Comparison of ENCODE assay signal across 8 cellular contexts in the genomic region with DNA sequence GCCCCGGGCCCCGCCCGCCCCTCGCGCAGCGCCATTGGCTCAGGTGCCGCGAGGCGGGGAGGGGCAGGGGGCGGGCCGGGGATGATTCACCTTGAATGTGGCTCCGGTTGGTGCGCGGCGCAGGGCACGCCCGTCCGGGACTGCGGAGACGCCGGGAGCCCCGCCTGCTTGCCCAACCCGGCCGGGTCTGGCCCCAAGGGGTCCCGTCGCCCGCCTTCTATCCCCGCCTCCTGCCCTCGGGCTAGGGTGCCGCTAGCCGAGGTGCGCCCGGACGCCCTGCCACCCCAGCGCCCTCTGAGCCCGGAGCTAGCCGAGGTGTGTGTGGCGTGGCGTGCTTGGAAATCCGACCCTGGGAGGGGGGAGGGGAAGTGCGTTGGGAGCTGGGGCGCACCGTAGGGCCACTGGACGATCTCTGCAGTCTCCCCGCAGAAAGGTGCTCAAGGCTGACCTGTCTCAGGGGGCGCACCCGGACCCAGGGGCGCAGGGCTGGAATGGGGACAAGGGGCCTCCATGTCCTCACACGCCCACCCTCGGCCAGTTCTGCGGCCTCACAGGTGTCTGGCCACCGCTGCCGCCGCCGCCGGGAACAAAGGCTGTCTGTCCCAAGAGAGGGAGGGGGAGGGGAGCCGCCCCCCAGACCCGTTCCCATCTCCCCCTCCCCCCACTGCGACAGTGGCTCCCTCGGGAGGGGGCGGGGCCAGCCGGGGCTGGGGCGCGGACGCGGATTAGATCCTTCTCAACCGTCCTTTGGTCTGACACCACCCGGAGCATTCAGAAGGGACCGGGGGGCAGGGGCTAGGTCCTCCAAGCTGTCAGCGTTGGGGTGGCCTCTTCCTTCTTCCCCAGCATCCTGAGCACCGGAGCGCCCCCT.
DNase-seq lines count a peak whose midpoint lies in the region; ATAC-seq and TF ChIP-seq lines count a peak whose summit lies in the region.

No MANE protein-coding gene starts in this region.

- DNase-seq in COLO829 (ENCODE audit: low spot score) (peak; percentile 73), HFFc6 (no peak), NCI-H226 (peak; percentile 88), neuronal stem cell (ENCODE audit: low spot score) (peak; percentile 48)
- DNase-seq in activated CD4-positive, alpha-beta T cell treated with anti-CD3 and anti-CD28 coated beads, Interleukin-2, amount 50 U/mL, for 1 hour: peak; percentile 75
- peak in 2 of 3 experiments; percentile 40 to 49 for DNase-seq in effector memory CD8-positive, alpha-beta T cell

- H2BK12ac ChIP-seq in neuronal stem cell (ENCODE audit: low read length): peak overlapping the region; percentile 81

- H3K36me3 ChIP-seq in neuronal stem cell (replicated peaks in 1 of 2; ENCODE audit: control insufficient read depth in 2 of 2, insufficient read depth in 2 of 2, low read length in 2 of 2): no peaks in the 10 kb centered on the region
- no peaks in the 10 kb centered on the region for H3K36me3 ChIP-seq in subcutaneous abdominal adipose tissue (ENCODE audit: control insufficient read depth in 5 of 5, insufficient read depth in 5 of 5, low read length in 5 of 5)

- H2AK5ac ChIP-seq in neuronal stem cell (ENCODE audit: low read depth, low read length): peak overlapping the region; percentile 81

- H3K79me1 ChIP-seq in neuronal stem cell (ENCODE audit: low read depth, low read length): no peaks in the 10 kb centered on the region

- H2BK15ac ChIP-seq in neuronal stem cell (ENCODE audit: low read length): no peak overlapping the region

- H2BK5ac ChIP-seq in neuronal stem cell (ENCODE audit: low read length): no peak overlapping the region

- H3K27me3 ChIP-seq in neuronal stem cell (ENCODE audit: control insufficient read depth in 3 of 3, insufficient read depth in 3 of 3, low read depth in 1 of 3, low read length in 3 of 3) (peaks cover 75 to 99% (median 98%) of the 10 kb centered on the region in 3 experiments), subcutaneous abdominal adipose tissue (ENCODE audit: control insufficient read depth in 5 of 5, insufficient read depth in 4 of 5, low read length in 5 of 5) (peaks cover 61 to 83% (median 80%) of the 10 kb centered on the region in 5 donors)

- no peak for TF ChIP-seq CTCF in HFFc6 (IDR thresholded peaks at IDR 0.05)

- H3K18ac ChIP-seq in neuronal stem cell (ENCODE audit: low read length): peak overlapping the region; percentile 84

- peak overlapping the region; percentile 94 for H3K23ac ChIP-seq in neuronal stem cell (ENCODE audit: low read depth, low read length, poor library complexity)

- H3K4me3 Mint-ChIP-seq in HFFc6: peak overlapping the region; percentile 34; the same call in 1 of the 2 replicates
- peak overlapping the region; percentile 80 to 88 for H3K4me3 Mint-ChIP-seq in effector memory CD8-positive, alpha-beta T cell

- H2AFZ ChIP-seq in neuronal stem cell (ENCODE audit: low read length): peak overlapping the region; percentile 81

- peaks cover 47% of the 10 kb centered on the region for H3K27me3 Mint-ChIP-seq in HFFc6 (ENCODE audit: insufficient read depth)
- H3K27me3 Mint-ChIP-seq in effector memory CD8-positive, alpha-beta T cell: peaks cover 51 to 74% of the 10 kb centered on the region in 2 donors

- H3K9ac ChIP-seq in neuronal stem cell (ENCODE audit: low read depth, low read length, poor library complexity) (peak overlapping the region; percentile 82), subcutaneous abdominal adipose tissue (ENCODE audit: low read length in 5 of 5) (no peak overlapping the region)

- H3K14ac ChIP-seq in neuronal stem cell (ENCODE audit: low read length): no peak overlapping the region

- peaks cover 4% of the 10 kb centered on the region; the same call in 1 of the 2 replicates for H3K9me3 Mint-ChIP-seq in HFFc6
- no peaks in the 10 kb centered on the region for H3K9me3 Mint-ChIP-seq in effector memory CD8-positive, alpha-beta T cell

- peak overlapping the region; percentile 91 for H3K4me2 ChIP-seq in neuronal stem cell (ENCODE audit: insufficient read depth, low read length, poor library complexity, severe bottlenecking)

- no peak overlapping the region for H3K27ac Mint-ChIP-seq in HFFc6
- H3K27ac Mint-ChIP-seq in effector memory CD8-positive, alpha-beta T cell: peak overlapping the region in 1 of 2 donors; percentile 16

- no peak overlapping the region for H3K27ac ChIP-seq in neuronal stem cell (replicated peaks; ENCODE audit: low read length)
- H3K27ac ChIP-seq in subcutaneous abdominal adipose tissue (ENCODE audit: low read depth, low read length): no peak overlapping the region

- no peak overlapping the region for H4K91ac ChIP-seq in neuronal stem cell (ENCODE audit: low read depth, low read length, poor library complexity)

- H3K4me3 ChIP-seq in neuronal stem cell (ENCODE audit: low read length in 2 of 2) (peak overlapping the region in 1 of 2 donors; percentile 53), subcutaneous abdominal adipose tissue (ENCODE audit: low read depth in 1 of 5, low read length in 5 of 5) (peak overlapping the region in 4 of 5 donors; percentile 17 to 64 (median 52))

- 0 out of 2 replicates have a peak, but pooled peaks cover 4% of the 10 kb centered on the region for H3K36me3 Mint-ChIP-seq in HFFc6 (ENCODE audit: low read depth)
- peaks cover 5% of the 10 kb centered on the region for H3K36me3 Mint-ChIP-seq in effector memory CD8-positive, alpha-beta T cell (ENCODE audit: insufficient read depth)

- WGBS in neuronal stem cell (ENCODE audit: extremely low coverage in 2 of 2, insufficient read length in 2 of 2, insufficient replicate concordance in 1 of 2), 2 donors: no CpG with 5 or more reads among the region's 72 CpGs

- no peak overlapping the region for H3K4ac ChIP-seq in neuronal stem cell (ENCODE audit: low read length)

- H3K4me1 ChIP-seq in neuronal stem cell (ENCODE audit: control insufficient read depth in 2 of 2, insufficient read depth in 1 of 2, low read depth in 1 of 2, low read length in 2 of 2) (peaks cover 2 to 13% of the 10 kb centered on the region in 2 donors), subcutaneous abdominal adipose tissue (ENCODE audit: control insufficient read depth in 5 of 5, insufficient read depth in 5 of 5, low read length in 5 of 5) (peaks cover 2 to 67% (median 58%) of the 10 kb centered on the region in 5 donors)

- peaks cover 8% of the 10 kb centered on the region in 2 donors for H3K9me3 ChIP-seq in neuronal stem cell (replicated peaks in 1 of 2; ENCODE audit: control insufficient read depth in 2 of 2, insufficient read depth in 1 of 2, low read depth in 1 of 2, low read length in 2 of 2)
- H3K9me3 ChIP-seq in subcutaneous abdominal adipose tissue (ENCODE audit: control insufficient read depth in 5 of 5, low read length in 5 of 5): peaks cover 0 to 2% (median 0%) of the 10 kb centered on the region in 5 donors

- peaks cover 26% of the 10 kb centered on the region for H3K4me1 Mint-ChIP-seq in HFFc6 (ENCODE audit: low read depth)
- peaks cover 23 to 31% of the 10 kb centered on the region in 2 donors for H3K4me1 Mint-ChIP-seq in effector memory CD8-positive, alpha-beta T cell (ENCODE audit: low read depth in 2 of 2)

- no peak overlapping the region for H4K8ac ChIP-seq in neuronal stem cell (ENCODE audit: low read depth, low read length)

- peak; percentile 75 for ATAC-seq in effector memory CD8-positive, alpha-beta T cell (replicated peaks)
- no peak for ATAC-seq in HG03280 (IDR thresholded peaks at IDR 0.05; ENCODE audit: unreplicated experiment)

- no peak overlapping the region for H2BK120ac ChIP-seq in neuronal stem cell (ENCODE audit: low read depth, low read length)
